In genomic region chr3:30354513-30354912, GRCh38 we compare ENCODE assay signal across 11 cellular contexts.
DNase-seq lines count a peak whose midpoint lies in the region; ATAC-seq and TF ChIP-seq lines count a peak whose summit lies in the region.
"Had no signal": no experiment of that assay in that cellular context is flagged by ENCODE, and none has a peak within 500 bp of the region (broad histone marks: within the 10 kb centered on the region; RNA-seq: fewer than 3 reads in every experiment).

No MANE protein-coding gene starts in this region.

- in situ Hi-C loops in gastrocnemius medialis (cut with MboI; ENCODE audit: low sequenced_read_pairs in 4 of 4), result no loop called here

- H3K27ac ChIP-seq in Peyer's patch, result peak overlapping the region in 3 of 4 donors; percentile 23 to 51 (median 46)
- H3K27ac ChIP-seq in heart right ventricle, result peak overlapping the region; percentile 59 to 82 (median 74)
- peak overlapping the region; percentile 12 to 68 (median 36) for H3K27ac ChIP-seq in gastrocnemius medialis
- no peak overlapping the region for H3K27ac ChIP-seq in suprapubic skin

- TF ChIP-seq POLR2A in Peyer's patch (IDR thresholded peaks at IDR 0.05), result no peak
- TF ChIP-seq POLR2A in gastrocnemius medialis (IDR thresholded peaks at IDR 0.05), result no peak
- no peak for TF ChIP-seq POLR2A in suprapubic skin (IDR thresholded peaks at IDR 0.05)

- H3K4me3 ChIP-seq in Peyer's patch (no peak overlapping the region), heart right ventricle (no peak overlapping the region), gastrocnemius medialis (no peak overlapping the region), suprapubic skin (no peak overlapping the region)
- H3K4me3 ChIP-seq: smooth muscle cell had no signal

- no peak for TF ChIP-seq EP300 in suprapubic skin (IDR thresholded peaks at IDR 0.05)

- H3K4me1 ChIP-seq in Peyer's patch, result peaks cover 0 to 19% (median 8%) of the 10 kb centered on the region in 4 donors
- H3K4me1 ChIP-seq in heart right ventricle, result peaks cover 5 to 56% (median 49%) of the 10 kb centered on the region in 9 donors
- H3K4me1 ChIP-seq in gastrocnemius medialis, result peaks cover 21 to 40% of the 10 kb centered on the region in 2 donors
- H3K4me1 ChIP-seq in suprapubic skin, result peaks cover 29% of the 10 kb centered on the region

- ATAC-seq in GM18868 (IDR thresholded peaks at IDR 0.05; ENCODE audit: unreplicated experiment) (peak; percentile 5), heart right ventricle (peak; percentile 59 to 95 (median 91)), gastrocnemius medialis (peak; percentile 44 to 45)

- H3K9me3 ChIP-seq in Peyer's patch, result no peaks in the 10 kb centered on the region
- H3K9me3 ChIP-seq in heart right ventricle, result no peaks in the 10 kb centered on the region
- no peaks in the 10 kb centered on the region for H3K9me3 ChIP-seq in gastrocnemius medialis
- H3K9me3 ChIP-seq in suprapubic skin, result no peaks in the 10 kb centered on the region
- H3K9me3 ChIP-seq: SK-N-SH had no signal

- no peaks in the 10 kb centered on the region for H3K36me3 ChIP-seq in Peyer's patch
- H3K36me3 ChIP-seq in heart right ventricle, result no peaks in the 10 kb centered on the region
- no peaks in the 10 kb centered on the region for H3K36me3 ChIP-seq in gastrocnemius medialis
- H3K36me3 ChIP-seq in suprapubic skin, result no peaks in the 10 kb centered on the region

- TF ChIP-seq CTCF in Peyer's patch (IDR thresholded peaks at IDR 0.05) (no peak), heart right ventricle (IDR thresholded peaks at IDR 0.05) (no peak), gastrocnemius medialis (IDR thresholded peaks at IDR 0.05 in 4 of 5, conservative IDR thresholded peaks at IDR 0.05 in 1 of 5) (no peak), suprapubic skin (IDR thresholded peaks at IDR 0.05) (no peak)

- intact Hi-C loops in heart right ventricle (cut with DNase I) (loop anchor here in 2 of 10 donors (5.0 to 10.0 kb wide), 4 partner anchors 83 to 253 kb away; partner anchors contain the start of gene TGFBR2 (in 1 of the 2)), gastrocnemius medialis (cut with DNase I; ENCODE audit: low total_unique reads) (no loop called here)

- DNase-seq in Peyer's patch, result no peak
- DNase-seq in heart right ventricle, result peak; percentile 25 to 75
- DNase-seq in gastrocnemius medialis, result no peak
- no peak for DNase-seq in cerebellum (ENCODE audit: low spot score)
- DNase-seq in suprapubic skin (ENCODE audit: low spot score in 2 of 2), result no peak
- no peak for DNase-seq in T1000 (lab: John Stamatoyannopoulos, UW)
- DNase-seq in foreskin melanocyte, result no peak
- DNase-seq: SK-N-SH had no signal

- 10 to 13% methylated on average over 1 of the region's 1 CpG for WGBS in heart right ventricle, 2 donors
- WGBS in suprapubic skin, result 90% methylated on average over 1 of the region's 1 CpG

- H3K27me3 ChIP-seq in Peyer's patch, result no peaks in the 10 kb centered on the region
- no peaks in the 10 kb centered on the region for H3K27me3 ChIP-seq in heart right ventricle
- no peaks in the 10 kb centered on the region for H3K27me3 ChIP-seq in gastrocnemius medialis
- no peaks in the 10 kb centered on the region for H3K27me3 ChIP-seq in suprapubic skin
- H3K27me3 ChIP-seq: foreskin keratinocyte had no signal

Comparison
In these comparisons a context has a peak if more than half of its experiments do, and no peak if none do; other contexts are left out.
1. ATAC-seq: peak in every context shown above with its lines; median percentile 91 in heart right ventricle; 44 in gastrocnemius medialis; 5 in GM18868.
2. DNase-seq: peak in heart right ventricle (2 of 2); none in Peyer's patch (0 of 3), gastrocnemius medialis (0 of 2), cerebellum (single experiment), suprapubic skin (0 of 2), T1000 (single experiment) and foreskin melanocyte (single experiment).